ENCODE assay signal across 27 cellular contexts in genomic region chrX:56279869-56280268, GRCh38.
"Had no signal": no experiment of that assay in that cellular context is flagged by ENCODE, and none has a peak within 500 bp of the region (broad histone marks: within the 10 kb centered on the region; RNA-seq: fewer than 3 reads in every experiment).

No MANE protein-coding gene starts in this region.

- H3K27ac Mint-ChIP-seq: mesothelial cell of epicardium; natural killer cell; nephron progenitor cell; neural progenitor cell; progenitor cell of endocrine pancreas; stimulated activated memory B cell treated with anti-CD40 and anti-IgM and Interleukin-4, amounts not matched to agents 10 μg/mL and 1 μg/mL and 100 μg/mL, for 72 hours; stimulated activated naive CD8-positive, alpha-beta T cell treated with anti-CD3 and anti-CD28 coated beads, Interleukin-15, amount 100 ng/mL, for 72 hours; type B pancreatic cell had no signal

- DNase-seq: islet precursor cell; left ventricle myocardium inferior; mesendoderm; naive B cell; natural killer cell; nephron progenitor cell; occipital lobe; ovary; right lobe of liver; stimulated activated CD4-positive, alpha-beta T cell treated with anti-CD3 and anti-CD28 coated beads, Interleukin-1b, Interleukin-23, amount 100 ng/mL, for 48 hours; stimulated activated CD4-positive, alpha-beta T cell treated with anti-CD3 and anti-CD28 coated beads, Interleukin-2, amount 100 ng/mL, for 48 hours; stimulated activated CD4-positive, alpha-beta T cell treated with anti-CD3 and anti-CD28 coated beads, Interleukin-4, amount 100 ng/mL, for 4 hours; stimulated activated CD8-positive, alpha-beta memory T cell treated with anti-CD3 and anti-CD28 coated beads, Interleukin-4, amount 100 ng/mL, for 48 hours; stimulated activated naive CD4-positive, alpha-beta T cell treated with Interleukin-2 at 50 U/mL for 16 hours; stimulated activated naive CD8-positive, alpha-beta T cell treated with anti-CD3 and anti-CD28 coated beads, Interleukin-15, amount 100 ng/mL, for 72 hours; substantia nigra; uterus had no signal

- H3K36me3 ChIP-seq: left ventricle myocardium inferior, neural progenitor cell, neutrophil, ovary, right atrium auricular region, right lobe of liver, uterus had no signal

- H3K27ac ChIP-seq: left ventricle myocardium inferior, neural progenitor cell, neutrophil, ovary, right atrium auricular region, right lobe of liver, tibial nerve, uterus had no signal

- H2AFZ ChIP-seq: neural progenitor cell had no signal

- H3K4me3 Mint-ChIP-seq: mesothelial cell of epicardium; naive B cell; natural killer cell; nephron progenitor cell; neural progenitor cell; stimulated activated memory B cell treated with anti-CD40 and anti-IgM and Interleukin-4, amounts not matched to agents 10 μg/mL and 1 μg/mL and 100 μg/mL, for 72 hours; stimulated activated naive CD8-positive, alpha-beta T cell treated with anti-CD3 and anti-CD28 coated beads, Interleukin-15, amount 100 ng/mL, for 72 hours; type B pancreatic cell had no signal

- H3K4me1 Mint-ChIP-seq: mesothelial cell of epicardium; naive B cell; natural killer cell; nephron progenitor cell; neural progenitor cell; stimulated activated memory B cell treated with anti-CD40 and anti-IgM and Interleukin-4, amounts not matched to agents 10 μg/mL and 1 μg/mL and 100 μg/mL, for 72 hours had no signal

- H3K4me2 ChIP-seq: neural progenitor cell, smooth muscle cell had no signal

- H3K4me1 ChIP-seq: left ventricle myocardium inferior, neural progenitor cell, right atrium auricular region, right lobe of liver, tibial nerve, uterus had no signal

- H3K9ac ChIP-seq: neural progenitor cell had no signal

- H3K9me3 Mint-ChIP-seq: natural killer cell; neural progenitor cell; stimulated activated memory B cell treated with anti-CD40 and anti-IgM and Interleukin-4, amounts not matched to agents 10 μg/mL and 1 μg/mL and 100 μg/mL, for 72 hours; stimulated activated naive CD8-positive, alpha-beta T cell treated with anti-CD3 and anti-CD28 coated beads, Interleukin-15, amount 100 ng/mL, for 72 hours; type B pancreatic cell had no signal

- H3K27me3 ChIP-seq: neural progenitor cell, neutrophil, ovary, right atrium auricular region, right lobe of liver, uterus had no signal

- H3K27me3 Mint-ChIP-seq: naive B cell; progenitor cell of endocrine pancreas; stimulated activated memory B cell treated with anti-CD40 and anti-IgM and Interleukin-4, amounts not matched to agents 10 μg/mL and 1 μg/mL and 100 μg/mL, for 72 hours; stimulated activated naive CD8-positive, alpha-beta T cell treated with anti-CD3 and anti-CD28 coated beads, Interleukin-15, amount 100 ng/mL, for 72 hours; type B pancreatic cell had no signal

- H3K36me3 Mint-ChIP-seq: mesothelial cell of epicardium, natural killer cell, neural progenitor cell, type B pancreatic cell had no signal

- H3K9me3 ChIP-seq: left ventricle myocardium inferior, neutrophil, ovary, right atrium auricular region, right lobe of liver, tibial nerve, uterus had no signal

- H3K4me3 ChIP-seq: left ventricle myocardium inferior, lung, neural progenitor cell, ovary, right atrium auricular region, right lobe of liver, smooth muscle cell, tibial nerve, uterus had no signal
